Comparison of ENCODE assay signal across 8 cellular contexts in genomic region chr22:36481393-36482168, GRCh38. TPM values are rescaled to one million over a fixed set of nuclear protein-coding genes. Genes with fewer than 3 reads are reported as not detected.
DNase-seq lines count a peak whose midpoint lies in the region; ATAC-seq and TF ChIP-seq lines count a peak whose summit lies in the region.

Gene TXN2, minus strand, starts transcription at chr22:36481640. Its CDS starts 803 bp downstream, at chr22:36480837.

- peak within 1 kb of the TSS; percentile 93 for H3K9ac ChIP-seq in BLaER1

- H3K4me1 ChIP-seq in BLaER1 (peaks cover 29% of the 10 kb centered on the region), left lung (peaks cover 0 to 26% of the 10 kb centered on the region in 2 donors)

- peak within 1 kb of the TSS; percentile 97 for H3K27ac ChIP-seq in BLaER1
- H3K27ac ChIP-seq in left lung: peak within 1 kb of the TSS; percentile 99

- H3K36me3 ChIP-seq in BLaER1: peaks cover 49% of the 10 kb centered on the region
- peaks cover 0 to 37% of the 10 kb centered on the region in 2 donors for H3K36me3 ChIP-seq in left lung

- H3K9me3 ChIP-seq in BLaER1: no peaks in the 10 kb centered on the region
- no peaks in the 10 kb centered on the region for H3K9me3 ChIP-seq in left lung

- intact Hi-C loops in left lung (cut with DNase I): loop anchor here in 1 of 2 donors (10.0 kb wide), 1 partner anchor 287 kb away; no protein-coding TSS in a partner anchor

- H4K20me1 ChIP-seq in BLaER1: no peaks in the 10 kb centered on the region

- peak; percentile 82 for ATAC-seq in GM19351 (IDR thresholded peaks at IDR 0.05; ENCODE audit: unreplicated experiment)
- peak; percentile 84 for ATAC-seq in HG03521 (IDR thresholded peaks at IDR 0.05; ENCODE audit: unreplicated experiment)
- peak; percentile 96 for ATAC-seq in left lung

- H3K27me3 ChIP-seq in BLaER1 (no peaks in the 10 kb centered on the region), left lung (no peaks in the 10 kb centered on the region)

- H3K4me2 ChIP-seq in BLaER1: peak within 1 kb of the TSS; percentile 89

- DNase-seq in NCI-H748 treated with DMSO at 0.1 percent for 48 hours (lab: John Stamatoyannopoulos, UW): peak; percentile 85
- DNase-seq in activated CD4-positive, alpha-beta T cell treated with anti-CD3 and anti-CD28 coated beads, Interleukin-2, amount 50 U/mL, for 24 hours (ENCODE audit: low read depth in 1 of 2, low spot score in 1 of 2): peak; percentile 95
- DNase-seq in dedifferentiated amniotic fluid mesenchymal stem cell (ENCODE audit: extremely low spot score): peak; percentile 95
- peak; percentile 97 for DNase-seq in left lung
- peak; percentile 90 to 94 for DNase-seq in stimulated activated CD4-positive, alpha-beta T cell treated with anti-CD3 and anti-CD28 coated beads, Interleukin-2, amount 100 ng/mL, for 48 hours

- H3K4me3 ChIP-seq in BLaER1 (peak within 1 kb of the TSS; percentile 74), left lung (peak within 1 kb of the TSS; percentile 73 to 77)

- no peak for TF ChIP-seq CTCF in left lung (IDR thresholded peaks at IDR 0.05)

RNA-seq across cellular contexts. Expression of gene TXN2, which starts in this region (rescaled TPM):
- 10 to 100 TPM; 64.4 to 65.3 TPM for total RNA-seq in left lung

Comparison
In these comparisons a context has a peak if more than half of its experiments do, and no peak if none do; other contexts are left out.
1. Peak in every context shown above with its lines: DNase-seq, ATAC-seq, H3K4me3 ChIP-seq and H3K27ac ChIP-seq.